Comparison of ENCODE assay signal across 23 cellular contexts in genomic region chrX:19133784-19134183, GRCh38. TPM values are rescaled to one million over a fixed set of nuclear protein-coding genes. Genes with fewer than 3 reads are reported as not detected.
"Had no signal": no experiment of that assay in that cellular context is flagged by ENCODE, and none has a peak within 500 bp of the region (broad histone marks: within the 10 kb centered on the region; RNA-seq: fewer than 3 reads in every experiment).

No MANE protein-coding gene starts in this region.

- ATAC-seq: HepG2 had no signal

- H3K27me3 ChIP-seq: MG63, SJSA1 had no signal

- H3K4me3 ChIP-seq: MG63, SJSA1, SK-N-MC had no signal

- H3K36me3 ChIP-seq: MG63, SJSA1 had no signal

- H3K9me3 ChIP-seq: MG63, SJSA1 had no signal

- DNase-seq: IMR-90, Karpas-422, KG1, MG63, NCI-H1092 treated with DMSO at 0.1 percent for 48 hours, NCI-H1436, NCI-H187, NCI-H2029, NCI-H2081 treated with DMSO at 0.1 percent for 48 hours, NCI-H2171, NCI-H226, NCI-H446, NCI-H510A, NCI-H524 treated with DMSO at 0.1 percent for 48 hours, NCI-H69, NCI-H774, Right ventricle myocardium superior, RPMI8226, SIG-M5 had no signal

- H3K27ac ChIP-seq: SJSA1, SK-N-MC had no signal

- H3K4me1 ChIP-seq: SJSA1 had no signal

- FAIRE-seq: HepG2, RCC 7860 had no signal

RNA-seq across cellular contexts. Expression of gene ADGRG2, which starts 11.5 kb away (rescaled TPM):
- total RNA-seq: HepG2 had no signal
- polyA plus RNA-seq: HepG2 had no signal
